Comparison of ENCODE assay signal across 11 cellular contexts in genomic region chr3:49868951-49869454, GRCh38. TPM values are rescaled to one million over a fixed set of nuclear protein-coding genes. Genes with fewer than 3 reads are reported as not detected.
DNase-seq lines count a peak whose midpoint lies in the region; ATAC-seq and TF ChIP-seq lines count a peak whose summit lies in the region.
"Had no signal": no experiment of that assay in that cellular context is flagged by ENCODE, and none has a peak within 500 bp of the region (broad histone marks: within the 10 kb centered on the region; RNA-seq: fewer than 3 reads in every experiment).

No MANE protein-coding gene starts in this region.

- H3K18ac ChIP-seq in mesendoderm (ENCODE audit: low read length), result no peak overlapping the region

- ATAC-seq in DND-41 (ENCODE audit: insufficient read depth, low read depth) (no peak), activated B cell treated with CpG ODN at 0.5 μM for 24 hours (ENCODE audit: low read depth) (no peak), gastroesophageal sphincter (no peak)

- H3K9me3 ChIP-seq in A673 (ENCODE audit: low read depth, low read length, poor library complexity, severe bottlenecking), result no peaks in the 10 kb centered on the region
- H3K9me3 ChIP-seq in DND-41 (ENCODE audit: insufficient read depth, low read length, severe bottlenecking), result no peaks in the 10 kb centered on the region
- H3K9me3 ChIP-seq in gastroesophageal sphincter, result no peaks in the 10 kb centered on the region

- H3K27me3 ChIP-seq in A673 (replicated peaks; ENCODE audit: insufficient read depth, low read depth, low read length, poor library complexity) (no peaks in the 10 kb centered on the region), DND-41 (ENCODE audit: insufficient read depth, low read length, poor library complexity) (peaks cover 31% of the 10 kb centered on the region), mesendoderm (ENCODE audit: insufficient read depth, low read length, poor library complexity) (no peaks in the 10 kb centered on the region), gastroesophageal sphincter (peaks cover 72% of the 10 kb centered on the region)

- POLR2A ChIA-PET in A673 (lab: Charles Lee; ENCODE audit: low non-redundant PET), result no interaction called here
- POLR2A ChIA-PET in activated B cell treated with CpG ODN at 0.5 μM for 24 hours (lab: Charles Lee), result interaction anchor here (1.0 kb wide), 1 partner anchor 314 kb away, joined by 3 read pairs; the partner anchor contains the start of gene BSN

- H3K23ac ChIP-seq in mesendoderm (ENCODE audit: low read length), result no peak overlapping the region

- no peak overlapping the region for H2AK5ac ChIP-seq in mesendoderm (ENCODE audit: low read length)

- H3K4me2 ChIP-seq in DND-41 (ENCODE audit: insufficient read depth, low read length), result 0 out of 2 replicates have a peak overlapping the region, but pooled peaks have one; percentile 39
- H3K4me2 ChIP-seq in mesendoderm (ENCODE audit: low read length), result peak overlapping the region; percentile 77

- H3K36me3 ChIP-seq in A673 (ENCODE audit: insufficient read depth, low read length, poor library complexity, severe bottlenecking) (no peaks in the 10 kb centered on the region), DND-41 (ENCODE audit: insufficient read depth, low read length) (no peaks in the 10 kb centered on the region), mesendoderm (ENCODE audit: control insufficient read depth, insufficient read depth, low read length) (no peaks in the 10 kb centered on the region), gastroesophageal sphincter (no peaks in the 10 kb centered on the region)

- CTCF ChIA-PET in A673 (lab: Charles Lee), result interaction anchor here (0.6 kb wide), 2 partner anchors 13 to 701 kb away, joined by 3 to 9 read pairs; no protein-coding TSS in a partner anchor
- CTCF ChIA-PET in activated B cell treated with CpG ODN at 0.5 μM for 24 hours (lab: Charles Lee), result interaction anchor here (0.6 kb wide), 1 partner anchor 38 kb away, joined by 4 read pairs; no protein-coding TSS in a partner anchor

- H3K9me3 Mint-ChIP-seq in activated B cell treated with CpG ODN at 0.5 μM for 24 hours, result no peaks in the 10 kb centered on the region

- no peak overlapping the region for H4K8ac ChIP-seq in mesendoderm (ENCODE audit: low read depth, low read length)

- H3K9ac ChIP-seq in DND-41 (ENCODE audit: low read depth, low read length), result no peak overlapping the region
- H3K9ac ChIP-seq in mesendoderm (ENCODE audit: low read length), result no peak overlapping the region

- intact Hi-C loops in A673 (cut with micrococcal nuclease; ENCODE audit: unreplicated experiment) (no loop called here), activated B cell treated with CpG ODN at 0.5 μM for 24 hours (cut with micrococcal nuclease) (no loop called here)

- in situ Hi-C loops in GM13977 (cut with MboI; ENCODE audit: low pct_unique_long_range_greater_than_20kb, low sequenced_read_pairs, unreplicated experiment), result no loop called here

- peaks cover 13% of the 10 kb centered on the region for H4K20me1 ChIP-seq in DND-41 (ENCODE audit: insufficient read depth, low read length)

- peaks cover 31% of the 10 kb centered on the region for H3K27me3 Mint-ChIP-seq in activated B cell treated with CpG ODN at 0.5 μM for 24 hours

- H3K4me1 Mint-ChIP-seq in activated B cell treated with CpG ODN at 0.5 μM for 24 hours, result peaks cover 4% of the 10 kb centered on the region

- DNase-seq in A673 (ENCODE audit: low spot score) (peak; percentile 20), DND-41 (no peak), activated B cell treated with CpG ODN at 0.5 μM for 24 hours (no peak), mesendoderm (peak; percentile 59), NK-92 (lab: John Stamatoyannopoulos, UW; ENCODE audit: unreplicated experiment) (no peak), hippocampal formation (lab: John Stamatoyannopoulos, UW) (no peak), GM13977 (ENCODE audit: low spot score) (no peak)
- DNase-seq: activated effector memory CD4-positive, alpha-beta T cell treated with Interleukin-2 at 50 U/mL for 16 hours; foreskin keratinocyte had no signal

- peak overlapping the region; percentile 44 for H3K4me3 ChIP-seq in A673 (ENCODE audit: low read depth, low read length, poor library complexity, severe bottlenecking)
- H3K4me3 ChIP-seq in DND-41 (ENCODE audit: low read depth in 1 of 2, low read length in 2 of 2), result no peak overlapping the region
- no peak overlapping the region for H3K4me3 ChIP-seq in mesendoderm (ENCODE audit: low read length)
- H3K4me3 ChIP-seq in gastroesophageal sphincter, result peak overlapping the region in 1 of 2 donors; percentile 49

- peak overlapping the region; percentile 46 for H3K56ac ChIP-seq in mesendoderm (ENCODE audit: low read length)

- no peak overlapping the region for H3K27ac ChIP-seq in A673 (ENCODE audit: low read depth, low read length, poor library complexity, severe bottlenecking)
- H3K27ac ChIP-seq in DND-41 (ENCODE audit: low read length), result no peak overlapping the region
- H3K27ac ChIP-seq in mesendoderm (ENCODE audit: low read depth, low read length), result no peak overlapping the region
- no peak overlapping the region for H3K27ac ChIP-seq in gastroesophageal sphincter
- H3K27ac ChIP-seq: foreskin keratinocyte had no signal

- WGBS in mesendoderm (ENCODE audit: extremely low coverage, insufficient coverage, low lambda C conversion rate), result no CpG with 5 or more reads among the region's 20 CpGs
- WGBS in gastroesophageal sphincter (ENCODE audit: low coverage in 1 of 2), 2 donors, result no CpG with 5 or more reads among the region's 20 CpGs

- TF ChIP-seq POLR2A in gastroesophageal sphincter (IDR thresholded peaks at IDR 0.05), result no peak

- no peak overlapping the region for H3K4ac ChIP-seq in mesendoderm (ENCODE audit: low read depth, low read length)

- no TSS peak for BruUV-seq in A673 (replicated peaks; lab: Mats Ljungman, UMichigan)

- H4K5ac ChIP-seq in mesendoderm (ENCODE audit: low read length), result no peak overlapping the region

- no peak for TF ChIP-seq CTCF in A673 (conservative IDR thresholded peaks at IDR 0.05; ENCODE audit: low read depth, low read length)
- TF ChIP-seq CTCF in DND-41 (IDR thresholded peaks at IDR 0.05; ENCODE audit: borderline replicate concordance, extremely low read depth, low read length, poor library complexity, severe bottlenecking), result no peak
- no peak for TF ChIP-seq CTCF in activated B cell treated with CpG ODN at 0.5 μM for 24 hours (IDR thresholded peaks at IDR 0.05)
- no peak for TF ChIP-seq CTCF in gastroesophageal sphincter (IDR thresholded peaks at IDR 0.05)
- TF ChIP-seq CTCF in GM13977 (IDR thresholded peaks at IDR 0.05; ENCODE audit: extremely low read depth, insufficient read depth, missing control alignments), result no peak

- peak overlapping the region; percentile 52 for H3K4me3 Mint-ChIP-seq in activated B cell treated with CpG ODN at 0.5 μM for 24 hours

- no peaks in the 10 kb centered on the region for H3K79me2 ChIP-seq in DND-41 (ENCODE audit: insufficient read depth, low read length)
- no peaks in the 10 kb centered on the region for H3K79me2 ChIP-seq in mesendoderm (ENCODE audit: control insufficient read depth, insufficient read depth, low read length)

- TF ChIP-seq EP300 in gastroesophageal sphincter (IDR thresholded peaks at IDR 0.05), result no peak

- H3K27ac Mint-ChIP-seq in activated B cell treated with CpG ODN at 0.5 μM for 24 hours, result no peak overlapping the region

- no peak overlapping the region for H2BK15ac ChIP-seq in mesendoderm (replicated peaks; ENCODE audit: low read depth)

- no peaks in the 10 kb centered on the region for H3K36me3 Mint-ChIP-seq in activated B cell treated with CpG ODN at 0.5 μM for 24 hours (ENCODE audit: low read depth)

- H2BK120ac ChIP-seq in mesendoderm (ENCODE audit: low read depth, low read length), result no peak overlapping the region

- no peaks in the 10 kb centered on the region for H3K79me1 ChIP-seq in mesendoderm (ENCODE audit: low read length)

- H2AFZ ChIP-seq in DND-41 (ENCODE audit: low read depth, low read length), result no peak overlapping the region

- no peak overlapping the region for H2BK5ac ChIP-seq in mesendoderm (ENCODE audit: low read length)

- H3K4me1 ChIP-seq in A673 (ENCODE audit: insufficient read depth, low read length, poor library complexity, severe bottlenecking) (no peaks in the 10 kb centered on the region), DND-41 (ENCODE audit: insufficient read depth, low read length) (peaks cover 7% of the 10 kb centered on the region; the same call in 1 of the 2 replicates), mesendoderm (ENCODE audit: control insufficient read depth, low read depth, low read length) (peaks cover 4% of the 10 kb centered on the region), gastroesophageal sphincter (peaks cover 0 to 16% (median 9%) of the 10 kb centered on the region in 3 donors)
- H3K4me1 ChIP-seq: foreskin keratinocyte had no signal

RNA-seq across cellular contexts. Expression of gene CAMKV, which starts 0.7 kb away (rescaled TPM):
- 5.4 and 6.5 TPM in 2 replicates for total RNA-seq in A673 (2021)
- total RNA-seq in activated B cell treated with CpG ODN at 0.5 μM for 24 hours, result not detected in 2 replicates
- polyA plus RNA-seq in mesendoderm (2013, experiment 1 of 2), result 10.1 TPM
- polyA plus RNA-seq in mesendoderm (2013, experiment 2 of 2), result 11.2 TPM
- not detected for total RNA-seq in gastroesophageal sphincter
- total RNA-seq: foreskin keratinocyte, subcutaneous adipose tissue had no signal
- polyA plus RNA-seq: foreskin keratinocyte had no signal

RNA-seq across cellular contexts. Expression of gene TRAIP, which starts 12.6 kb away (rescaled TPM):
- 17.8 and 18.8 TPM in 2 replicates for total RNA-seq in A673 (2021)
- 6.4 TPM in 2 replicates for total RNA-seq in activated B cell treated with CpG ODN at 0.5 μM for 24 hours
- 18.5 TPM for polyA plus RNA-seq in mesendoderm (2013, experiment 1 of 2)
- polyA plus RNA-seq in mesendoderm (2013, experiment 2 of 2), result 19.7 TPM
- total RNA-seq in gastroesophageal sphincter, result 1 to 10 TPM in 3 of 4 donors, under 1 TPM in 1; 0.81 to 1.8 (median 1.6) TPM

RNA-seq across cellular contexts. Expression of gene MST1R, which starts 34.7 kb away (rescaled TPM):
- not detected in 2 replicates for total RNA-seq in A673 (2021)
- total RNA-seq in activated B cell treated with CpG ODN at 0.5 μM for 24 hours, result 0.81 and 1.6 TPM in 2 replicates
- polyA plus RNA-seq in mesendoderm (2013, experiment 1 of 2), result 1.7 TPM
- polyA plus RNA-seq in mesendoderm (2013, experiment 2 of 2), result 1.3 TPM
- total RNA-seq in gastroesophageal sphincter, result 1 to 10 TPM; 1.2 to 5.9 (median 2.0) TPM

RNA-seq across cellular contexts. Expression of gene UBA7, which starts 55.2 kb away (rescaled TPM):
- total RNA-seq in A673 (2021), result 2.2 and 3.8 TPM in 2 replicates
- 216 and 237 TPM in 2 replicates for total RNA-seq in activated B cell treated with CpG ODN at 0.5 μM for 24 hours
- 0.06 TPM for polyA plus RNA-seq in mesendoderm (2013, experiment 1 of 2)
- polyA plus RNA-seq in mesendoderm (2013, experiment 2 of 2), result 0.17 TPM
- 10 to 100 TPM; 16.2 to 62.7 (median 31.1) TPM for total RNA-seq in gastroesophageal sphincter

Comparison
In these comparisons a context has a peak if more than half of its experiments do, and no peak if none do; other contexts are left out.
1. DNase-seq: peak in A673 (single experiment) and mesendoderm (single experiment); none in DND-41 (single experiment), activated B cell treated with CpG ODN at 0.5 μM for 24 hours (single experiment), NK-92 (single experiment), hippocampal formation (0 of 2) and GM13977 (single experiment).